ENCODE assay signal across 9 cellular contexts in genomic region chr2:236968101-236968886, GRCh38.
DNase-seq lines count a peak whose midpoint lies in the region; ATAC-seq and TF ChIP-seq lines count a peak whose summit lies in the region.
"Had no signal": no experiment of that assay in that cellular context is flagged by ENCODE, and none has a peak within 500 bp of the region (broad histone marks: within the 10 kb centered on the region; RNA-seq: fewer than 3 reads in every experiment).

No MANE protein-coding gene starts in this region.

- H3K9me3 ChIP-seq in CD8-positive, alpha-beta memory T cell (ENCODE audit: low read length), result no peaks in the 10 kb centered on the region
- H3K9me3 ChIP-seq in A673 (ENCODE audit: low read depth, low read length, poor library complexity, severe bottlenecking), result no peaks in the 10 kb centered on the region

- H3K9me3 Mint-ChIP-seq in CD8-positive, alpha-beta memory T cell, result no peaks in the 10 kb centered on the region
- H3K9me3 Mint-ChIP-seq in T-helper 1 cell treated with Interleukin-12 subunit alpha and Interleukin-12 subunit beta and Interleukin-4 antibody, amounts not matched to agents 30 μg/mL and 1 μg/mL, for 36 hours, result no peaks in the 10 kb centered on the region

- H3K4me3 ChIP-seq in CD8-positive, alpha-beta memory T cell (ENCODE audit: low read length), result peak overlapping the region; percentile 11
- H3K4me3 ChIP-seq in dorsolateral prefrontal cortex (no peak overlapping the region), A673 (ENCODE audit: low read depth, low read length, poor library complexity, severe bottlenecking) (no peak overlapping the region)

- no peaks in the 10 kb centered on the region for H3K36me3 Mint-ChIP-seq in CD8-positive, alpha-beta memory T cell
- no peaks in the 10 kb centered on the region for H3K36me3 Mint-ChIP-seq in T-helper 1 cell treated with Interleukin-12 subunit alpha and Interleukin-12 subunit beta and Interleukin-4 antibody, amounts not matched to agents 30 μg/mL and 1 μg/mL, for 36 hours (ENCODE audit: low read depth)

- POLR2A ChIA-PET in CD8-positive, alpha-beta memory T cell (lab: Charles Lee), result no interaction called here
- POLR2A ChIA-PET in A673 (lab: Charles Lee; ENCODE audit: low non-redundant PET), result no interaction called here

- H3K27ac ChIP-seq in CD8-positive, alpha-beta memory T cell (ENCODE audit: low read depth, low read length), result peak overlapping the region; percentile 18
- H3K27ac ChIP-seq in dorsolateral prefrontal cortex (no peak overlapping the region), A673 (ENCODE audit: low read depth, low read length, poor library complexity, severe bottlenecking) (no peak overlapping the region)

- peak overlapping the region; percentile 31 to 99 (median 94) for H3K27ac Mint-ChIP-seq in CD8-positive, alpha-beta memory T cell
- H3K27ac Mint-ChIP-seq in T-helper 1 cell treated with Interleukin-12 subunit alpha and Interleukin-12 subunit beta and Interleukin-4 antibody, amounts not matched to agents 30 μg/mL and 1 μg/mL, for 36 hours, result peak overlapping the region; percentile 31

- peaks cover 0 to 4% of the 10 kb centered on the region in 2 donors for H3K27me3 Mint-ChIP-seq in CD8-positive, alpha-beta memory T cell
- H3K27me3 Mint-ChIP-seq in T-helper 1 cell treated with Interleukin-12 subunit alpha and Interleukin-12 subunit beta and Interleukin-4 antibody, amounts not matched to agents 30 μg/mL and 1 μg/mL, for 36 hours (ENCODE audit: low read depth), result no peaks in the 10 kb centered on the region

- no TSS peak for BruUV-seq in A673 (replicated peaks; lab: Mats Ljungman, UMichigan)

- peak; percentile 9 to 87 (median 62) for DNase-seq in CD8-positive, alpha-beta memory T cell
- DNase-seq in kidney tubule cell (ENCODE audit: low spot score) (peak; percentile 31), dorsolateral prefrontal cortex (no peak), A673 (ENCODE audit: low spot score) (no peak), NCI-H1048 (lab: John Stamatoyannopoulos, UW) (no peak)
- DNase-seq: OCI-M1 had no signal

- intact Hi-C loops in dorsolateral prefrontal cortex (cut with DNase I) (no loop called here), A673 (cut with micrococcal nuclease; ENCODE audit: unreplicated experiment) (no loop called here)

- TF ChIP-seq CTCF in dorsolateral prefrontal cortex (IDR thresholded peaks at IDR 0.05 in 54 of 56, conservative IDR thresholded peaks at IDR 0.05 in 2 of 56; ENCODE audit: low read depth in 1 of 56, partially characterized antibody in 56 of 56), result no peak
- no peak for TF ChIP-seq CTCF in A673 (conservative IDR thresholded peaks at IDR 0.05; ENCODE audit: low read depth, low read length)

- no peaks in the 10 kb centered on the region for H3K36me3 ChIP-seq in CD8-positive, alpha-beta memory T cell (ENCODE audit: insufficient read depth, low read length)
- H3K36me3 ChIP-seq in A673 (ENCODE audit: insufficient read depth, low read length, poor library complexity, severe bottlenecking), result no peaks in the 10 kb centered on the region

- CTCF ChIA-PET in CD8-positive, alpha-beta memory T cell (lab: Charles Lee), result no interaction called here
- CTCF ChIA-PET in A673 (lab: Charles Lee), result no interaction called here

- no peaks in the 10 kb centered on the region for H3K27me3 ChIP-seq in CD8-positive, alpha-beta memory T cell (ENCODE audit: insufficient read depth, low read length, poor library complexity, severe bottlenecking)
- no peaks in the 10 kb centered on the region for H3K27me3 ChIP-seq in dorsolateral prefrontal cortex
- no peaks in the 10 kb centered on the region for H3K27me3 ChIP-seq in A673 (replicated peaks; ENCODE audit: insufficient read depth, low read depth, low read length, poor library complexity)

- ATAC-seq in GM21423 (IDR thresholded peaks at IDR 0.05; ENCODE audit: unreplicated experiment), result peak; percentile 78
- no peak for ATAC-seq in GM21526 (IDR thresholded peaks at IDR 0.05; ENCODE audit: low FRiP score, unreplicated experiment)

- H3K4me1 ChIP-seq in CD8-positive, alpha-beta memory T cell (ENCODE audit: insufficient read depth, low read length), result peaks cover 43% of the 10 kb centered on the region
- no peaks in the 10 kb centered on the region for H3K4me1 ChIP-seq in A673 (ENCODE audit: insufficient read depth, low read length, poor library complexity, severe bottlenecking)

- peak overlapping the region; percentile 8 to 86 (median 38) for H3K4me3 Mint-ChIP-seq in CD8-positive, alpha-beta memory T cell
- peak overlapping the region; percentile 13 for H3K4me3 Mint-ChIP-seq in T-helper 1 cell treated with Interleukin-12 subunit alpha and Interleukin-12 subunit beta and Interleukin-4 antibody, amounts not matched to agents 30 μg/mL and 1 μg/mL, for 36 hours

- H3K4me1 Mint-ChIP-seq in CD8-positive, alpha-beta memory T cell, result peaks cover 23 to 40% (median 24%) of the 10 kb centered on the region in 3 donors
- peaks cover 26% of the 10 kb centered on the region for H3K4me1 Mint-ChIP-seq in T-helper 1 cell treated with Interleukin-12 subunit alpha and Interleukin-12 subunit beta and Interleukin-4 antibody, amounts not matched to agents 30 μg/mL and 1 μg/mL, for 36 hours (ENCODE audit: low read depth)

Comparison
In these comparisons a context has a peak if more than half of its experiments do, and no peak if none do; other contexts are left out.
1. DNase-seq: peak in CD8-positive, alpha-beta memory T cell (5 of 5) and kidney tubule cell (single experiment); none in dorsolateral prefrontal cortex (0 of 10), A673 (single experiment) and NCI-H1048 (single experiment).